Comparison of ENCODE assay signal across 23 cellular contexts in the genomic region with DNA sequence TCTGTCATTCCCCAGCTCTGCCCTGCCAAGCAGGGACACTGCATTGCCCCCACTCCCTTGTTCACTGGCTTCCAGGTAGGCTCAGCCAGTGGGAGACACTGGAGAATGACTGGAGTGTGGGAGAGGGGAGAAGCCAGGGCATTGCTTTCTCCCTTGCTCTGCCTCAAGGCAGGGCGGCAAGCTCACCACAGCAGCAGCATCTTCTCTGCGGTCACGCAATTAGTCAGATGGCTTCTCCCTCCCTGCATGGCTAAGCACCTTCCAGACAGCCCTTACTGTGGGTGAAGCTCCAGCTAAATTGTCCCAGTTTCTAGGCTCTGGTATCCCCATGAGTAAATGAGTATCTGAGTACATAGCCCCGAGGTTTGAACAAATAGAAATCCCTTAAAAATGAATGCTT.
"Had no signal": no experiment of that assay in that cellular context is flagged by ENCODE, and none has a peak within 500 bp of the region (broad histone marks: within the 10 kb centered on the region; RNA-seq: fewer than 3 reads in every experiment).

No MANE protein-coding gene starts in this region.

- FAIRE-seq: HTR-8/SVneo, K562, RCC 7860 had no signal

- H3K27me3 Mint-ChIP-seq: IgD-negative memory B cell had no signal

- H3K36me3 Mint-ChIP-seq: IgD-negative memory B cell had no signal

- DNase-seq: Kasumi-1, MM.1S, NCI-H1092 treated with DMSO at 0.1 percent for 48 hours, NCI-H1436 treated with DMSO at 0.1 percent for 48 hours, NCI-H1694, NCI-H187 treated with DMSO at 0.1 percent for 48 hours, NCI-H2029 treated with DMSO at 0.1 percent for 48 hours, NCI-H2171 treated with DMSO at 0.1 percent for 48 hours, NCI-H345, NCI-H446 treated with DMSO at 0.1 percent for 48 hours, NCI-H510A treated with DMSO at 0.1 percent for 48 hours, NCI-H526, NCI-H748 treated with DMSO at 0.1 percent for 48 hours, Right ventricle myocardium superior, RPMI8226, SIG-M5 had no signal

- H3K36me3 ChIP-seq: SJSA1 had no signal

- H3K4me1 ChIP-seq: SJSA1 had no signal

- H3K27me3 ChIP-seq: SJSA1 had no signal

- H3K4me3 ChIP-seq: K562, SJSA1, SK-N-MC had no signal

- H3K4me1 Mint-ChIP-seq: IgD-negative memory B cell had no signal

- H3K4me2 ChIP-seq: KMS-11 had no signal

- H3K9ac ChIP-seq: KMS-11 had no signal

- H3K27ac ChIP-seq: KMS-11, SJSA1, SK-N-MC had no signal

- H3K27ac Mint-ChIP-seq: IgD-negative memory B cell had no signal

- H3K9me3 ChIP-seq: SJSA1 had no signal
